Comparison of ENCODE assay signal across 8 cellular contexts in the genomic region with DNA sequence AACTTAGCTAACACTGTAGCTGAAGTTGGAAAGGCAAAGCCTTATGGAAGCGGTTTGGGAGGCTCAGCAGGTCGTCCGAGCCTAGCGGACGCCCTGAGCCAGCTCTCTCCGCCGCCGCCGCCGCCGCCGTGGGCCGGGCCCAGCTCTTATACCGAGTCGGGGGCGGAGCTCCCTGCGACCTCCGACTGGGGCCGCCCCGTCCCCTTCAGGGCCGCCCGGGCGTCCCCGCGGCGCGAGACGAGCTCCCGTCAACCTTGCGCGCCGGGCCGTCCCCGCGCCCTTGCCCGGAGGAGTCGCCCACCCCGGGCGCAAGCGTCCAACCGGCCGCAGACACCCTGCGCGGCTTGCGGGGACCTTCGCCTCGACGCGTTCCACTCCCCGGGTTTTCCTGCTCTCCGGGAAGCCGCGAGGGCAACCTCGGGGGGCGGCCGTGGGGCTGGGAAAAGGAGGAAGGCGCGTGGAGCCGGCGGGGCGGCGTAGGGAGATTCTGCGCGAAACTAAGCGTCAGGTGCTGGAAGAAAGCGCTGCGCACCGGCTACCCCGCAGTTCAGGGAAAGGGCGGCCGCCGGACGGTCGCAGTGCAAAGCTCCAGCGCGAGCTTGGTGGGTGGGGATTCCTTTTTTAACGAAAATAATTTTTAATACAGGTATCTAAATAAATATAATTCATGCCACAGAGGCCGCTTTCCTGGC. TPM values are rescaled to one million over a fixed set of nuclear protein-coding genes. Genes with fewer than 3 reads are reported as not detected.
A peak's percentile ranks its signal among the peaks of the same experiment; 100 is the strongest.
DNase-seq lines count a peak whose midpoint lies in the region; ATAC-seq and TF ChIP-seq lines count a peak whose summit lies in the region.

A gene with protein sequence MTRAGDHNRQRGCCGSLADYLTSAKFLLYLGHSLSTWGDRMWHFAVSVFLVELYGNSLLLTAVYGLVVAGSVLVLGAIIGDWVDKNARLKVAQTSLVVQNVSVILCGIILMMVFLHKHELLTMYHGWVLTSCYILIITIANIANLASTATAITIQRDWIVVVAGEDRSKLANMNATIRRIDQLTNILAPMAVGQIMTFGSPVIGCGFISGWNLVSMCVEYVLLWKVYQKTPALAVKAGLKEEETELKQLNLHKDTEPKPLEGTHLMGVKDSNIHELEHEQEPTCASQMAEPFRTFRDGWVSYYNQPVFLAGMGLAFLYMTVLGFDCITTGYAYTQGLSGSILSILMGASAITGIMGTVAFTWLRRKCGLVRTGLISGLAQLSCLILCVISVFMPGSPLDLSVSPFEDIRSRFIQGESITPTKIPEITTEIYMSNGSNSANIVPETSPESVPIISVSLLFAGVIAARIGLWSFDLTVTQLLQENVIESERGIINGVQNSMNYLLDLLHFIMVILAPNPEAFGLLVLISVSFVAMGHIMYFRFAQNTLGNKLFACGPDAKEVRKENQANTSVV (minus strand): TSS at position 125 of the 692 bp plus-strand sequence. CDS start 326 bp downstream, outside the sequence.

- DNase-seq in DMS114 treated with DMSO at 0.1 percent for 48 hours (lab: John Stamatoyannopoulos, UW; ENCODE audit: unreplicated experiment) = peak; percentile 21
- DNase-seq in H7 = peak; percentile 76
- DNase-seq in NCI-H1417 (lab: John Stamatoyannopoulos, UW) = peak; percentile 29 to 89 (median 87)
- peak; percentile 3 for DNase-seq in cerebellar cortex (ENCODE audit: low spot score)
- DNase-seq in kidney epithelial cell (ENCODE audit: low read depth) = no peak
- peak; percentile 30 to 51 for DNase-seq in stimulated activated CD4-positive, alpha-beta T cell treated with anti-CD3 and anti-CD28 coated beads, Interleukin-12 subunit alpha, Interleukin-12 subunit beta, amount 100 ng/mL, for 24 hours (ENCODE audit: low read depth in 2 of 2)

- ATAC-seq in activated CD4-positive, CD25-positive, alpha-beta regulatory T cell treated with anti-CD3 and anti-CD28 coated beads, Interleukin-2, amount 50 U/mL, for 24 hours = peak; percentile 94 to 96
- no peak for ATAC-seq in HG02981 (IDR thresholded peaks at IDR 0.05; ENCODE audit: unreplicated experiment)

- H3K27me3 ChIP-seq in H7 (ENCODE audit: control insufficient read depth, insufficient read depth, low read length) (peaks cover 66% of the 10 kb centered on the region), kidney epithelial cell (ENCODE audit: control insufficient read depth, insufficient read depth, low read length) (no peaks in the 10 kb centered on the region)

- no peak for TF ChIP-seq CTCF in kidney epithelial cell (IDR thresholded peaks at IDR 0.05; ENCODE audit: insufficient read depth, low read length, poor library complexity, severe bottlenecking)

- peak within 1 kb of the TSS; percentile 58 for H3K4me3 ChIP-seq in H7 (ENCODE audit: insufficient read depth, low read depth, low read length)
- H3K4me3 ChIP-seq in kidney epithelial cell (ENCODE audit: low read depth, low read length) = peak within 1 kb of the TSS; percentile 45

- H3K36me3 ChIP-seq in H7 (replicated peaks; ENCODE audit: control insufficient read depth, insufficient read depth, low read length) (no peaks in the 10 kb centered on the region), kidney epithelial cell (ENCODE audit: control insufficient read depth, insufficient read depth, low read length) (no peaks in the 10 kb centered on the region)

RNA-seq across cellular contexts. Expression of the gene that starts here (rescaled TPM):
- 0.55 and 1.9 TPM in 2 replicates for total RNA-seq in H7 (2014; rRNA removed; shearing (Covaris generic))
- total RNA-seq in kidney epithelial cell = 7.5 and 8.3 TPM in 2 replicates
